In genomic region chr4:108166441-108167315, GRCh38 we compare ENCODE assay signal across 8 cellular contexts. TPM values are rescaled to one million over a fixed set of nuclear protein-coding genes. Genes with fewer than 3 reads are reported as not detected.
DNase-seq lines count a peak whose midpoint lies in the region; ATAC-seq and TF ChIP-seq lines count a peak whose summit lies in the region.

No MANE protein-coding gene starts in this region.

- H3K27ac ChIP-seq in left lung: no peak overlapping the region

- peaks cover 79 to 98% of the 10 kb centered on the region in 2 donors for H3K27me3 ChIP-seq in left lung

- H3K9me3 ChIP-seq in left lung: no peaks in the 10 kb centered on the region

- ATAC-seq in HG02884 (IDR thresholded peaks at IDR 0.05; ENCODE audit: unreplicated experiment) (peak; percentile 24), left lung (peak; percentile 32)

- H3K4me3 ChIP-seq in left lung: peak overlapping the region; percentile 19 to 45

- no peaks in the 10 kb centered on the region for H3K36me3 ChIP-seq in left lung

- intact Hi-C loops in left lung (cut with DNase I): no loop called here

- peaks cover 9 to 29% of the 10 kb centered on the region in 2 donors for H3K4me1 ChIP-seq in left lung

- DNase-seq in DMS79 (lab: John Stamatoyannopoulos, UW) (peak; percentile 4), SW480 (ENCODE audit: low spot score) (peak; percentile 69), astrocyte of the hippocampus (ENCODE audit: low read depth, low spot score) (peak; percentile 64), left lung (peak in 1 of 2 donors; percentile 78), LoVo (ENCODE audit: low spot score) (no peak), RPMI8226 (no peak)
- peak; percentile 45 to 62 for DNase-seq in stimulated activated CD8-positive, alpha-beta memory T cell treated with anti-CD3 and anti-CD28 coated beads, Interleukin-15, amount 100 ng/mL, for 4 hours (ENCODE audit: low read depth in 2 of 2)

- TF ChIP-seq CTCF in left lung (IDR thresholded peaks at IDR 0.05): no peak

RNA-seq across cellular contexts. Expression of gene LEF1, which starts 2.1 kb away (rescaled TPM):
- 1 to 10 TPM; 4.1 to 7.1 TPM for total RNA-seq in left lung

Comparison
In these comparisons a context has a peak if more than half of its experiments do, and no peak if none do; other contexts are left out.
1. DNase-seq: peak in DMS79 (single experiment), SW480 (single experiment), astrocyte of the hippocampus (single experiment) and stimulated activated CD8-positive, alpha-beta memory T cell treated with anti-CD3 and anti-CD28 coated beads, Interleukin-15, amount 100 ng/mL, for 4 hours (2 of 2); none in LoVo (single experiment) and RPMI8226 (single experiment).